ENCODE assay signal across 11 cellular contexts in the genomic region with DNA sequence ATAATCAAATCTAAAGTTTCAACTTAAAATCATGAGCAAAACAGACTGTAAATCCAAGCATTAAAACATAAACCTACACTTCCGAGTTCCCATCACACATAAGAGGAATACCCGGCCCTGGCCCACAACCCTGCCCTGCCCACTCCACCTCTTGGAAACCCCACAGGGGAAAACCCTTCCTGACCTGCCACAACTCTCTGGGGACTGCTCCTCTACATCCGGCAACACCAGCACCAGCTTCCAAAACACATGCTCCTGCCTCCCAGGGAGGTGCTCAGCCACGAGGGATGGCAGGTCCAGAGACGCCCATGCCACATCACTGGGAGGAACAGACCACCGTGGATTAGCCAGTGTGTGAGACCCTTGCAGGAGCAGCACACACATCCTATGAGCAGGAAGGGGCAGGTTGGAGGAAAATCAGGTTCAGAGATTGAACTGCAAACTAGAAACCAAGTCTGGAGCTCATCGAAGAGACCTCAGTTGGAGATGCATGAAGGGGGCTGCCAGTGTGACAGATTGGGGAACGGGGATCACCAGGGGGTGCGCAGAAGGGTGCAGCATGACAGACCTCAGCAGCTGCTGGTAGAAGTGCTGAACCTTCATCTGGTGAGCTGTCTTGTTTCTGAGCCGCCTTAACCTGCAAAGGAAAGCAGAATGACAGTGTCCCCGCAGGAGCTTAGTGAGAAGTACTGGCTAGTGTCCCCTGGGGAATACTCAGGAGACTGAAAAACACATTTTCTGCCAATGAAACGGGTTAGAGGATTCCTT. TPM values are rescaled to one million over a fixed set of nuclear protein-coding genes. Genes with fewer than 3 reads are reported as not detected.
DNase-seq lines count a peak whose midpoint lies in the region; ATAC-seq and TF ChIP-seq lines count a peak whose summit lies in the region.
"Had no signal": no experiment of that assay in that cellular context is flagged by ENCODE, and none has a peak within 500 bp of the region (broad histone marks: within the 10 kb centered on the region; RNA-seq: fewer than 3 reads in every experiment).

No MANE protein-coding gene starts in this region.

- H3K27ac Mint-ChIP-seq in activated naive CD4-positive, alpha-beta T cell treated with anti-CD3 and anti-CD28 coated beads for 36 hours = peak overlapping the region; percentile 86
- peak overlapping the region; percentile 20; the same call in 1 of the 2 replicates for H3K27ac Mint-ChIP-seq in GM23338
- H3K27ac Mint-ChIP-seq in activated CD4-positive, alpha-beta memory T cell treated with anti-CD3 and anti-CD28 coated beads, Interleukin-2, amount 10 ng/mL, durations not matched to agents 7 days and 5 days = peak overlapping the region; percentile 87

- peaks cover 60% of the 10 kb centered on the region for H3K36me3 Mint-ChIP-seq in activated naive CD4-positive, alpha-beta T cell treated with anti-CD3 and anti-CD28 coated beads for 36 hours (ENCODE audit: low read depth)
- H3K36me3 Mint-ChIP-seq in GM23338 (ENCODE audit: low read depth) = peaks cover 90% of the 10 kb centered on the region
- H3K36me3 Mint-ChIP-seq in activated CD4-positive, alpha-beta memory T cell treated with anti-CD3 and anti-CD28 coated beads, Interleukin-2, amount 10 ng/mL, durations not matched to agents 7 days and 5 days (ENCODE audit: low read depth) = peaks cover 86% of the 10 kb centered on the region

- peaks cover 55% of the 10 kb centered on the region for H3K36me3 ChIP-seq in GM23338 (ENCODE audit: insufficient read depth)
- peaks cover 4 to 100% (median 95%) of the 10 kb centered on the region in 6 donors for H3K36me3 ChIP-seq in spleen
- peaks cover 68% of the 10 kb centered on the region for H3K36me3 ChIP-seq in Karpas-422 (ENCODE audit: insufficient read depth, low read length)

- H3K4me2 ChIP-seq in GM23338 (no peak overlapping the region), Karpas-422 (ENCODE audit: low read depth, low read length, poor library complexity, severe bottlenecking) (no peak overlapping the region)
- H3K4me2 ChIP-seq: neural progenitor cell had no signal

- H3K4me1 Mint-ChIP-seq in activated naive CD4-positive, alpha-beta T cell treated with anti-CD3 and anti-CD28 coated beads for 36 hours (ENCODE audit: low read depth) = peaks cover 34% of the 10 kb centered on the region
- H3K4me1 Mint-ChIP-seq in GM23338 = no peaks in the 10 kb centered on the region
- peaks cover 42% of the 10 kb centered on the region for H3K4me1 Mint-ChIP-seq in activated CD4-positive, alpha-beta memory T cell treated with anti-CD3 and anti-CD28 coated beads, Interleukin-2, amount 10 ng/mL, durations not matched to agents 7 days and 5 days
- H3K4me1 Mint-ChIP-seq: neural progenitor cell had no signal

- TF ChIP-seq CTCF in GM23338 (conservative IDR thresholded peaks at IDR 0.05; ENCODE audit: low read depth in 2 of 2) (no peak), spleen (IDR thresholded peaks at IDR 0.05 in 8 of 11, conservative IDR thresholded peaks at IDR 0.05 in 3 of 11) (no peak)

- intact Hi-C loops in activated naive CD4-positive, alpha-beta T cell treated with anti-CD3 and anti-CD28 coated beads for 36 hours (cut with micrococcal nuclease) = no loop called here
- intact Hi-C loops in spleen (cut with DNase I; ENCODE audit: low total_unique reads) = no loop called here

- no peaks in the 10 kb centered on the region for H3K4me1 ChIP-seq in GM23338 (ENCODE audit: insufficient read depth)
- H3K4me1 ChIP-seq in spleen = peaks cover 0 to 26% (median 13%) of the 10 kb centered on the region in 6 donors
- H3K4me1 ChIP-seq in Karpas-422 (ENCODE audit: low read length) = peaks cover 20% of the 10 kb centered on the region
- H3K4me1 ChIP-seq: neural progenitor cell had no signal

- H2AFZ ChIP-seq in GM23338 (no peak overlapping the region), Karpas-422 (ENCODE audit: low read length) (no peak overlapping the region)
- H2AFZ ChIP-seq: neural progenitor cell had no signal

- no peak for ATAC-seq in GM23338

- CTCF ChIA-PET in activated naive CD4-positive, alpha-beta T cell treated with anti-CD3 and anti-CD28 coated beads for 36 hours (lab: Charles Lee) = interaction anchor here (1.3 to 1.5 kb wide), 2 partner anchors 13 to 25 kb away, joined by 3 read pairs; no protein-coding TSS in a partner anchor
- CTCF ChIA-PET in activated CD4-positive, alpha-beta memory T cell treated with anti-CD3 and anti-CD28 coated beads, Interleukin-2, amount 10 ng/mL, durations not matched to agents 7 days and 5 days (lab: Charles Lee) = interaction anchor here (0.9 to 1.3 kb wide), 5 partner anchors 11 to 111 kb away, joined by 3 to 5 read pairs (median 3); a partner anchor contains a TSS

- H3K27ac ChIP-seq in GM23338 (ENCODE audit: low read depth) (0 out of 2 replicates have a peak overlapping the region, but pooled peaks have one; percentile 26), spleen (peak overlapping the region in 6 of 8 donors; percentile 8 to 65 (median 52)), Karpas-422 (ENCODE audit: low read length) (no peak overlapping the region)
- H3K27ac ChIP-seq: esophagus muscularis mucosa, neural progenitor cell had no signal

- H3F3A ChIP-seq in GM23338 (replicated peaks; ENCODE audit: low read depth) = peaks cover 4% of the 10 kb centered on the region; the same call in 1 of the 2 replicates

- POLR2A ChIA-PET in activated CD4-positive, alpha-beta memory T cell treated with anti-CD3 and anti-CD28 coated beads, Interleukin-2, amount 10 ng/mL, durations not matched to agents 7 days and 5 days (lab: Charles Lee) = interaction anchor here (0.8 to 2.1 kb wide), 8 partner anchors 10 to 203 kb away, joined by 3 to 7 read pairs (median 4); a partner anchor contains a TSS

- no peaks in the 10 kb centered on the region for H3K9me3 Mint-ChIP-seq in activated naive CD4-positive, alpha-beta T cell treated with anti-CD3 and anti-CD28 coated beads for 36 hours
- no peaks in the 10 kb centered on the region; the same call in 2 of the 3 replicates for H3K9me3 Mint-ChIP-seq in GM23338
- no peaks in the 10 kb centered on the region for H3K9me3 Mint-ChIP-seq in activated CD4-positive, alpha-beta memory T cell treated with anti-CD3 and anti-CD28 coated beads, Interleukin-2, amount 10 ng/mL, durations not matched to agents 7 days and 5 days
- H3K9me3 Mint-ChIP-seq: neural progenitor cell had no signal

- H4K20me1 ChIP-seq in GM23338 (replicated peaks; ENCODE audit: insufficient read depth) (no peaks in the 10 kb centered on the region; the same call in none of the 2 replicates), Karpas-422 (ENCODE audit: insufficient read depth, low read depth, low read length) (no peaks in the 10 kb centered on the region)

- H3K9me2 ChIP-seq in GM23338 (ENCODE audit: insufficient read depth) (no peaks in the 10 kb centered on the region), Karpas-422 (replicated peaks; ENCODE audit: insufficient read depth, low read length) (no peaks in the 10 kb centered on the region)

- no peak for DNase-seq in activated naive CD4-positive, alpha-beta T cell treated with anti-CD3 and anti-CD28 coated beads for 36 hours
- no peak for DNase-seq in activated naive CD4-positive, alpha-beta T cell (lab: John Stamatoyannopoulos, UW)
- DNase-seq in GM23338 (ENCODE audit: low spot score) (no peak), spleen (no peak), HUDEP-2 (lab: John Stamatoyannopoulos, UW; ENCODE audit: unreplicated experiment in 76 of 76) (no peak), Karpas-422 (no peak)
- no peak for DNase-seq in activated CD4-positive, alpha-beta memory T cell treated with anti-CD3 and anti-CD28 coated beads, Interleukin-2, amount 10 ng/mL, durations not matched to agents 7 days and 5 days
- DNase-seq in activated CD4-positive, CD25-positive, alpha-beta regulatory T cell (lab: John Stamatoyannopoulos, UW) = no peak
- DNase-seq: GOT3 had no signal

- H3K27me3 Mint-ChIP-seq in activated naive CD4-positive, alpha-beta T cell treated with anti-CD3 and anti-CD28 coated beads for 36 hours (ENCODE audit: low read depth) = no peaks in the 10 kb centered on the region
- H3K27me3 Mint-ChIP-seq in GM23338 (ENCODE audit: insufficient read depth, low read depth, poor library complexity) = peaks cover 2% of the 10 kb centered on the region
- no peaks in the 10 kb centered on the region for H3K27me3 Mint-ChIP-seq in activated CD4-positive, alpha-beta memory T cell treated with anti-CD3 and anti-CD28 coated beads, Interleukin-2, amount 10 ng/mL, durations not matched to agents 7 days and 5 days

- H3K79me2 ChIP-seq in GM23338 (replicated peaks; ENCODE audit: insufficient read depth) = no peaks in the 10 kb centered on the region
- H3K79me2 ChIP-seq in Karpas-422 (ENCODE audit: low read length) = peaks cover 6% of the 10 kb centered on the region

- no peak overlapping the region for H3K4me3 Mint-ChIP-seq in activated naive CD4-positive, alpha-beta T cell treated with anti-CD3 and anti-CD28 coated beads for 36 hours
- no peak overlapping the region for H3K4me3 Mint-ChIP-seq in GM23338
- H3K4me3 Mint-ChIP-seq in activated CD4-positive, alpha-beta memory T cell treated with anti-CD3 and anti-CD28 coated beads, Interleukin-2, amount 10 ng/mL, durations not matched to agents 7 days and 5 days = no peak overlapping the region

- H3K27me3 ChIP-seq in GM23338 (ENCODE audit: insufficient read depth) (no peaks in the 10 kb centered on the region), spleen (replicated peaks in 1 of 7) (no peaks in the 10 kb centered on the region), Karpas-422 (ENCODE audit: low read length) (no peaks in the 10 kb centered on the region)
- H3K27me3 ChIP-seq: esophagus muscularis mucosa, neural progenitor cell had no signal

- H3K4me3 ChIP-seq in GM23338 (no peak overlapping the region), spleen (no peak overlapping the region), Karpas-422 (ENCODE audit: low read length) (no peak overlapping the region)
- H3K4me3 ChIP-seq: esophagus muscularis mucosa, neural progenitor cell had no signal

- H3K9me3 ChIP-seq in spleen (no peaks in the 10 kb centered on the region), Karpas-422 (ENCODE audit: low read length) (no peaks in the 10 kb centered on the region)
- H3K9me3 ChIP-seq: esophagus muscularis mucosa had no signal

- 67 to 73% (median 69%) methylated on average over 12 of the region's 12 CpGs for WGBS in spleen, 5 donors

- TF ChIP-seq POLR2A in spleen (IDR thresholded peaks at IDR 0.05) = no peak

- H3K9ac ChIP-seq in Karpas-422 (ENCODE audit: low read length) = no peak overlapping the region
- H3K9ac ChIP-seq: neural progenitor cell had no signal

RNA-seq across cellular contexts. Expression of a gene that starts 25.8 kb away (rescaled TPM):
- total RNA-seq in activated naive CD4-positive, alpha-beta T cell treated with anti-CD3 and anti-CD28 coated beads for 36 hours = 10 to 100 TPM in 1 of 2 experiments, 1 to 10 TPM in 1; 9.6 to 12.6 TPM
- total RNA-seq in GM23338 (2014; rRNA removed; shearing (Covaris generic)) = 216 and 237 TPM in 2 replicates
- polyA plus RNA-seq in GM23338 (2016; fragmentation: Nextera tagmentation; extraction: Ambion mirVana) = 49.3 and 55.0 TPM in 2 replicates
- 10 to 100 TPM; 54.7 to 56.1 TPM for total RNA-seq in activated CD4-positive, alpha-beta memory T cell treated with anti-CD3 and anti-CD28 coated beads, Interleukin-2, amount 10 ng/mL, durations not matched to agents 7 days and 5 days
- 10 to 100 TPM; 18.2 to 31.2 (median 28.8) TPM for total RNA-seq in spleen
- 10 to 100 TPM in 1 of 3 donors, 1 to 10 TPM in 2; 6.3 to 17.5 (median 9.8) TPM for polyA plus RNA-seq in spleen
- total RNA-seq in Karpas-422 (2014; rRNA removed; shearing (Covaris generic); ENCODE audit: low replicate concordance) = 40.3 and 62.0 TPM in 2 replicates

RNA-seq across cellular contexts. Expression of a gene that starts 31.0 kb away (rescaled TPM):
- total RNA-seq in activated naive CD4-positive, alpha-beta T cell treated with anti-CD3 and anti-CD28 coated beads for 36 hours = 10 to 100 TPM; 86.7 to 89.8 TPM
- 123 and 167 TPM in 2 replicates for total RNA-seq in GM23338 (2014; rRNA removed; shearing (Covaris generic))
- polyA plus RNA-seq in GM23338 (2016; fragmentation: Nextera tagmentation; extraction: Ambion mirVana) (39.2 and 44.4 TPM in 2 replicates), spleen (10 to 100 TPM; 35.2 to 75.5 (median 55.2) TPM)
- total RNA-seq in activated CD4-positive, alpha-beta memory T cell treated with anti-CD3 and anti-CD28 coated beads, Interleukin-2, amount 10 ng/mL, durations not matched to agents 7 days and 5 days = 100 to 1,000 TPM; 109 to 121 TPM
- total RNA-seq in spleen = 100 to 1,000 TPM in 5 of 7 donors, 10 to 100 TPM in 2; 96.8 to 144 (median 115) TPM
- 60.5 and 139 TPM in 2 replicates for total RNA-seq in Karpas-422 (2014; rRNA removed; shearing (Covaris generic); ENCODE audit: low replicate concordance)

RNA-seq across cellular contexts. Expression of a gene that starts 31.8 kb away (rescaled TPM):
- total RNA-seq in activated naive CD4-positive, alpha-beta T cell treated with anti-CD3 and anti-CD28 coated beads for 36 hours = 10 to 100 TPM in 1 of 2 experiments, 1 to 10 TPM in 1; 9.9 to 11.0 TPM
- total RNA-seq in GM23338 (2014; rRNA removed; shearing (Covaris generic)) = 31.8 and 33.0 TPM in 2 replicates
- polyA plus RNA-seq in GM23338 (2016; fragmentation: Nextera tagmentation; extraction: Ambion mirVana) = 28.1 and 34.0 TPM in 2 replicates
- total RNA-seq in activated CD4-positive, alpha-beta memory T cell treated with anti-CD3 and anti-CD28 coated beads, Interleukin-2, amount 10 ng/mL, durations not matched to agents 7 days and 5 days = 10 to 100 TPM; 10.8 to 12.1 TPM
- total RNA-seq in spleen = 10 to 100 TPM in 5 of 7 donors, 1 to 10 TPM in 2; 7.8 to 20.6 (median 12.0) TPM
- polyA plus RNA-seq in spleen = 10 to 100 TPM; 18.3 to 32.0 (median 30.2) TPM
- 38.5 and 88.4 TPM in 2 replicates for total RNA-seq in Karpas-422 (2014; rRNA removed; shearing (Covaris generic); ENCODE audit: low replicate concordance)

Comparison
In these comparisons a context has a peak if more than half of its experiments do, and no peak if none do; other contexts are left out.
1. H3K27ac Mint-ChIP-seq: peak in every context shown above with its lines; median percentile 87 in activated CD4-positive, alpha-beta memory T cell treated with anti-CD3 and anti-CD28 coated beads, Interleukin-2, amount 10 ng/mL, durations not matched to agents 7 days and 5 days; 86 in activated naive CD4-positive, alpha-beta T cell treated with anti-CD3 and anti-CD28 coated beads for 36 hours; 20 in GM23338.